In genomic region chr10:79502561-79503309, GRCh38 we compare ENCODE assay signal across 9 cellular contexts. TPM values are rescaled to one million over a fixed set of nuclear protein-coding genes. Genes with fewer than 3 reads are reported as not detected.
DNase-seq lines count a peak whose midpoint lies in the region; ATAC-seq and TF ChIP-seq lines count a peak whose summit lies in the region.
"Had no signal": no experiment of that assay in that cellular context is flagged by ENCODE, and none has a peak within 500 bp of the region (broad histone marks: within the 10 kb centered on the region; RNA-seq: fewer than 3 reads in every experiment).

No MANE protein-coding gene starts in this region.

- H3K27ac ChIP-seq in Panc1 (ENCODE audit: low read length) (no peak overlapping the region), heart right ventricle (no peak overlapping the region), testis (no peak overlapping the region)

- no peaks in the 10 kb centered on the region for H3K9me3 ChIP-seq in Panc1 (ENCODE audit: control insufficient read depth, insufficient read depth, low read depth, low read length)
- no peaks in the 10 kb centered on the region for H3K9me3 ChIP-seq in heart right ventricle
- no peaks in the 10 kb centered on the region for H3K9me3 ChIP-seq in testis

- CTCF ChIA-PET in Panc1 (lab: Charles Lee): interaction anchor here (1.6 kb wide), 1 partner anchor 128 kb away, joined by 10 read pairs; no protein-coding TSS in a partner anchor

- H3K4me1 ChIP-seq in Panc1 (ENCODE audit: control insufficient read depth, insufficient read depth, low read length) (no peaks in the 10 kb centered on the region), heart right ventricle (peaks cover 0 to 3% (median 0%) of the 10 kb centered on the region in 9 donors), testis (peaks cover 5% of the 10 kb centered on the region)

- no peak overlapping the region for H3K4me3 ChIP-seq in Panc1 (ENCODE audit: low read depth in 2 of 2, low read length in 2 of 2)
- H3K4me3 ChIP-seq in heart right ventricle: no peak overlapping the region
- no peak overlapping the region for H3K4me3 ChIP-seq in testis

- POLR2A ChIA-PET in Panc1 (lab: Charles Lee): no interaction called here

- peak; percentile 94 for ATAC-seq in Panc1
- ATAC-seq in heart right ventricle: peak in 6 of 8 donors; percentile 60 to 75 (median 69)

- no peaks in the 10 kb centered on the region for H3K36me3 ChIP-seq in Panc1 (ENCODE audit: control insufficient read depth, insufficient read depth, low read length)
- H3K36me3 ChIP-seq in heart right ventricle: no peaks in the 10 kb centered on the region
- H3K36me3 ChIP-seq in testis (ENCODE audit: low read depth, missing control alignments): no peaks in the 10 kb centered on the region

- DNase-seq in NCI-H2227 (lab: John Stamatoyannopoulos, UW; ENCODE audit: unreplicated experiment) (peak; percentile 26), NCI-H2227 treated with DMSO at 0.1 percent for 48 hours (lab: John Stamatoyannopoulos, UW) (no peak), Panc1 (ENCODE audit: low read depth, low spot score) (no peak), heart right ventricle (peak in 1 of 2 donors; percentile 19), testis (peak; percentile 18), NCI-H187 (lab: John Stamatoyannopoulos, UW) (no peak), T-helper 2 cell (no peak)
- DNase-seq in activated CD4-positive, alpha-beta T cell treated with anti-CD3 and anti-CD28 coated beads for 48 hours: no peak
- DNase-seq: activated effector memory CD4-positive, alpha-beta T cell treated with Interleukin-2 at 50 U/mL for 16 hours had no signal

- WGBS in heart right ventricle, 2 donors: 36% methylated on average over 7 of the region's 7 CpGs
- 48 to 52% methylated on average over 7 of the region's 7 CpGs for WGBS in testis, 2 donors

- TF ChIP-seq POLR2A in testis (IDR thresholded peaks at IDR 0.05): no peak

- intact Hi-C loops in Panc1 (cut with micrococcal nuclease; ENCODE audit: unreplicated experiment): no loop called here
- intact Hi-C loops in heart right ventricle (cut with DNase I): no loop called here
- intact Hi-C loops in testis (cut with DNase I; ENCODE audit: low total_unique reads): no loop called here

- no TSS peak for BruUV-seq in Panc1 (replicated peaks; lab: Mats Ljungman, UMichigan)

- H3K27me3 ChIP-seq in Panc1 (ENCODE audit: control insufficient read depth, insufficient read depth, low read length) (peaks cover 10% of the 10 kb centered on the region), heart right ventricle (peaks cover 0 to 28% (median 3%) of the 10 kb centered on the region in 7 donors), testis (no peaks in the 10 kb centered on the region)

- in situ Hi-C loops in Panc1 (cut with HindIII; ENCODE audit: low pct_unique_long_range_greater_than_20kb, low sequenced_read_pairs): no loop called here

- TF ChIP-seq CTCF in Panc1 (IDR thresholded peaks at IDR 0.05): peak; percentile 78
- TF ChIP-seq CTCF in heart right ventricle (IDR thresholded peaks at IDR 0.05): peak in 8 of 9 donors; percentile 13 to 60 (median 43)
- TF ChIP-seq CTCF in testis (IDR thresholded peaks at IDR 0.05): peak; percentile 5 to 38 (median 18)

RNA-seq across cellular contexts. Expression of gene EIF5AL1, which starts 9.6 kb away (rescaled TPM):
- total RNA-seq in Panc1 (2021; ENCODE audit: unreplicated experiment): 1.6 TPM
- polyA plus RNA-seq in Panc1 (2012; ENCODE audit: insufficient read length): 5.1 TPM
- 1 to 10 TPM in 1 of 10 donors, under 1 TPM in 6, not detected in 3; 0.07 to 1.2 (median 0.18) TPM for total RNA-seq in heart right ventricle
- polyA plus RNA-seq in heart right ventricle: 1 to 10 TPM in 1 of 2 donors, under 1 TPM in 1; 0.73 to 1.0 TPM
- 1 to 10 TPM; 5.7 to 6.8 TPM for total RNA-seq in testis
- 24.4 TPM for polyA plus RNA-seq in testis (ENCODE audit: insufficient read depth, low read depth, low replicate concordance)

RNA-seq across cellular contexts. Expression of gene ZCCHC24, which starts 57.3 kb away (rescaled TPM):
- 7.8 TPM for total RNA-seq in Panc1 (2021; ENCODE audit: unreplicated experiment)
- polyA plus RNA-seq in Panc1 (2012; ENCODE audit: insufficient read length): 11.3 TPM
- 10 to 100 TPM; 32.0 to 59.0 (median 49.0) TPM for total RNA-seq in heart right ventricle
- 10 to 100 TPM; 19.3 to 22.4 TPM for polyA plus RNA-seq in heart right ventricle
- total RNA-seq in testis: 10 to 100 TPM; 31.3 to 38.6 TPM
- 27.7 TPM for polyA plus RNA-seq in testis (ENCODE audit: insufficient read depth, low read depth, low replicate concordance)

RNA-seq across cellular contexts. Expression of gene SFTPA2, which starts 57.5 kb away (rescaled TPM):
- total RNA-seq in Panc1 (2021; ENCODE audit: unreplicated experiment): 2.8 TPM
- polyA plus RNA-seq in Panc1 (2012; ENCODE audit: insufficient read length): not detected
- total RNA-seq in heart right ventricle: under 1 TPM in 1 of 10 donors, not detected in 9; 0.85 TPM
- polyA plus RNA-seq in heart right ventricle: under 1 TPM in 1 of 2 donors, not detected in 1; 0.38 TPM
- total RNA-seq in testis: under 1 TPM in 1 of 2 donors, not detected in 1; 0.31 TPM
- not detected for polyA plus RNA-seq in testis (ENCODE audit: insufficient read depth, low read depth, low replicate concordance)

Comparison
In these comparisons a context has a peak if more than half of its experiments do, and no peak if none do; other contexts are left out.
1. DNase-seq: peak in NCI-H2227 (single experiment) and testis (single experiment); none in NCI-H2227 treated with DMSO at 0.1 percent for 48 hours (single experiment), Panc1 (single experiment), NCI-H187 (0 of 2), T-helper 2 cell (0 of 5) and activated CD4-positive, alpha-beta T cell treated with anti-CD3 and anti-CD28 coated beads for 48 hours (single experiment).
2. CTCF ChIP-seq: peak in every context shown above with its lines; median percentile 78 in Panc1; 43 in heart right ventricle; 18 in testis.